8 cellular contexts compared by ENCODE assay signal in the genomic region with DNA sequence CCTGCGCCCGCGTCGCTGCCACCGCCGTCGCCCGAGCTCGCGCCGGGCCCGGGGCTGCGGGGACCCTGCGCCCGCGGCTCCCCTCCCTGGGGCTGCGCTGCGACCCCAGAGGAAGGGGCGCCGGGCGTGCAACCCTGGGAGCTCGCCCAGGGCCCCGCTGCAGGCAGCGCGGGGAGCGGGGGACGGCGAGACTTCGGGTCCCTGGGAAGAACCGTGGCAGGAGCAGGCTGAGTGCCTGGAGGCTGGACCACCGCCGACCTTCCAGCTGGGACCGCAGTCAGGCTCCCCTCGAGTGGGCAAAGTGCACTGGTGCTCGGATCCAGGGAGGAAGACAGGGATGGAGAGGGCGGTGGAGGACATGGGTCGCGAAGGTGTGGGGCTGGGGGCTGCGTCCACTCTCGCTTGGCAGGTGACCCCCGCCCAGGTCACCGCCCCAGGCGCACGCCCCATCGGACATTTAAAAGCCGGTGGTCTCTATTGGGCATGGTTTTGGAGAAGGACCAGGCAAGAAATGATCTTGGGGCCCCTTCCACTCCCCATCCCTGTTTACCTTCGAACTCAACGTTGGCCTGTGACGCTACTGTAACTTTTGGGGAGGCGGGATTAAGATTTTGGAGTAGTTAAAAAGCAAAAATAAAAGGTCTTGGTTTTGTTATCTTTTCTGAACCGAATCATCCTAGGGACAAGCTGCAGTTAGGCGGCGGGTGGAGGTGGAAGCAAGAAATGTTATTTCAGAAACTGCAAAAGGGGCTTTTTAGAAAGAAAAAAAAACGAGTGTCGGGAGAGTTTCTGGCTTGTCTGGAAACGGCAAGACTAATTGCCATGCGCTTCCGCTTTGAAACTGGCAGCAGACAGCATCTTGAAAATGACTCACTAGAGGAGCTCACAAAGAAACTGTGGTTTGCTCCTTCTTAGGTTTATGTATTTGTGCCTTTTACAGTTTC. TPM values are rescaled to one million over a fixed set of nuclear protein-coding genes. Genes with fewer than 3 reads are reported as not detected.
DNase-seq lines count a peak whose midpoint lies in the region; ATAC-seq and TF ChIP-seq lines count a peak whose summit lies in the region.

No MANE protein-coding gene starts in this region.

- peak overlapping the region; percentile 89 for H3K4me3 Mint-ChIP-seq in endodermal cell

- no peaks in the 10 kb centered on the region for H3K9me3 Mint-ChIP-seq in endodermal cell

- 0% methylated on average over 15 to 58 of the region's 58 CpGs for WGBS in endodermal cell (ENCODE audit: insufficient coverage in 1 of 2, insufficient read length in 1 of 2), 2 experiments

- H3K9me3 ChIP-seq in endodermal cell (ENCODE audit: control insufficient read depth, low read length): no peaks in the 10 kb centered on the region
- H3K9me3 ChIP-seq in mononuclear cell (ENCODE audit: low read depth, low read length): no peaks in the 10 kb centered on the region

- DNase-seq in NCI-H2227 (lab: John Stamatoyannopoulos, UW; ENCODE audit: unreplicated experiment): peak; percentile 38
- DNase-seq in NCI-H2227 treated with DMSO at 0.1 percent for 48 hours (lab: John Stamatoyannopoulos, UW): no peak
- peak; percentile 39 for DNase-seq in NCI-H460 (ENCODE audit: extremely low read depth, low read depth)
- DNase-seq in activated CD8-positive, alpha-beta memory T cell treated with anti-CD3 and anti-CD28 coated beads for 24 hours: peak; percentile 78
- peak; percentile 83 for DNase-seq in endodermal cell
- peak; percentile 42 to 54 for DNase-seq in stimulated activated CD8-positive, alpha-beta memory T cell treated with anti-CD3 and anti-CD28 coated beads, Interleukin-4, amount 100 ng/mL, for 4 hours (ENCODE audit: low read depth in 2 of 2, low spot score in 1 of 2)

- H3K4me1 ChIP-seq in endodermal cell (ENCODE audit: control insufficient read depth, insufficient read depth, low read length) (no peaks in the 10 kb centered on the region), mononuclear cell (ENCODE audit: insufficient read depth, low read length) (peaks cover 41% of the 10 kb centered on the region)

- H3K27ac Mint-ChIP-seq in endodermal cell: peak overlapping the region; percentile 93

- H3K36me3 ChIP-seq in endodermal cell (ENCODE audit: control insufficient read depth, insufficient read depth, low read length): no peaks in the 10 kb centered on the region

- peak; percentile 85 for ATAC-seq in HG02852 (IDR thresholded peaks at IDR 0.05; ENCODE audit: unreplicated experiment)

- peaks cover 7% of the 10 kb centered on the region for H3K4me1 Mint-ChIP-seq in endodermal cell

- H3K27ac ChIP-seq in endodermal cell (ENCODE audit: low read depth, low read length): peak overlapping the region; percentile 73

- peak overlapping the region; percentile 57 for H3K9ac ChIP-seq in endodermal cell (ENCODE audit: extremely low read depth, low read length, poor library complexity, severe bottlenecking)

- H3K27me3 ChIP-seq in endodermal cell (ENCODE audit: control insufficient read depth, insufficient read depth, low read length, poor library complexity, severe bottlenecking) (no peaks in the 10 kb centered on the region), mononuclear cell (ENCODE audit: insufficient read depth, low read length) (no peaks in the 10 kb centered on the region)

- no peak for TF ChIP-seq CTCF in endodermal cell (conservative IDR thresholded peaks at IDR 0.05)

- H3K4me3 ChIP-seq in endodermal cell (ENCODE audit: low read length) (peak overlapping the region; percentile 96), mononuclear cell (ENCODE audit: low read length) (peak overlapping the region; percentile 83)

- H3K27me3 Mint-ChIP-seq in endodermal cell (ENCODE audit: insufficient read depth): no peaks in the 10 kb centered on the region

- no peaks in the 10 kb centered on the region for H3K36me3 Mint-ChIP-seq in endodermal cell (ENCODE audit: low read depth)

RNA-seq across cellular contexts. Expression of gene ELK3, which starts 1.0 kb away (rescaled TPM):
- 12.6 and 13.5 TPM in 2 replicates for total RNA-seq in NCI-H460 (2014; rRNA removed; shearing (Covaris generic))
- 6.0 and 10.0 TPM in 2 replicates for polyA plus RNA-seq in NCI-H460 (2014; cell fraction: nucleus; rRNA removed)
- total RNA-seq in endodermal cell (10 to 100 TPM; 17.1 to 18.1 TPM), mononuclear cell (23.7 TPM)
- polyA plus RNA-seq in endodermal cell (2013, experiment 1 of 2): 20.7 TPM
- 26.6 TPM for polyA plus RNA-seq in endodermal cell (2013, experiment 2 of 2)
